In the genomic region with DNA sequence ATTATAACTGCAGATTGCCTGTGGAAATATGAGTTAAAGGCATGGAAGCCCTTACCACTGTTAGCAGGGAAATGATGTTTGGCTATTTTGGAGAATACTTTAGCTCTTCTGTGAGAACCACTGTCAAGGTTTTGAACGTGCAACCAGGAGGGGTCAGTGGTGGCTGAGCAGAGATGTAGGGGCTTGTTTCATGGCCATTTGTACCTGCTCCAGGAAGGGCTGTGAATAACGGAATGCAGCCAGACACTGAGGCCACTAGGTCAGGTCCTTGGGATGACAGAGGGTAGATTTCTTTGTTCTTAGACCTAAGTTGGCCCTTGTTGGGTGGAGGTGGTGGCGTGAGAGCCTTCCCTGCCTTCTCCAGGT, we compare ENCODE assay signal across 2 cellular contexts.
TF ChIP-seq lines count a peak whose summit lies in the region.

No MANE protein-coding gene starts in this region.

TF ChIP-seq in A549, 52 proteins besides CTCF, POLR2A, EP300 and RAD21:
- TF ChIP-seq EHF (CRISPR knock-in tag; IDR thresholded peaks at IDR 0.05) (no peak), HMGXB4 (CRISPR knock-in tag; IDR thresholded peaks at IDR 0.05; ENCODE audit: borderline replicate concordance) (no peak), KDM5A (IDR thresholded peaks at IDR 0.05) (no peak), FOSL2 (IDR thresholded peaks at IDR 0.05) (no peak), FOSL2 (CRISPR knock-in tag; IDR thresholded peaks at IDR 0.05) (no peak)

TF ChIP-seq in K562, 482 proteins besides CTCF, POLR2A, EP300 and RAD21:
- TF ChIP-seq NCOA1 (IDR thresholded peaks at IDR 0.05; ENCODE audit: low read depth) (no peak), ZNF696 (CRISPR knock-in tag; conservative IDR thresholded peaks at IDR 0.05) (no peak), E2F8 (IDR thresholded peaks at IDR 0.05; ENCODE audit: low read depth, partially characterized antibody) (no peak), ZC3H11A (IDR thresholded peaks at IDR 0.05; ENCODE audit: low read depth, low read length) (no peak), FIP1L1 (IDR thresholded peaks at IDR 0.05; ENCODE audit: low read depth, low read length, poor library complexity, severe bottlenecking) (no peak), DPF2 (IDR thresholded peaks at IDR 0.05) (no peak)
- TF ChIP-seq, protein P1, sequence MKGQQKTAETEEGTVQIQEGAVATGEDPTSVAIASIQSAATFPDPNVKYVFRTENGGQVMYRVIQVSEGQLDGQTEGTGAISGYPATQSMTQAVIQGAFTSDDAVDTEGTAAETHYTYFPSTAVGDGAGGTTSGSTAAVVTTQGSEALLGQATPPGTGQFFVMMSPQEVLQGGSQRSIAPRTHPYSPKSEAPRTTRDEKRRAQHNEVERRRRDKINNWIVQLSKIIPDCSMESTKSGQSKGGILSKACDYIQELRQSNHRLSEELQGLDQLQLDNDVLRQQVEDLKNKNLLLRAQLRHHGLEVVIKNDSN (CRISPR knock-in tag; IDR thresholded peaks at IDR 0.05) = no peak
- TF ChIP-seq, protein P2, sequence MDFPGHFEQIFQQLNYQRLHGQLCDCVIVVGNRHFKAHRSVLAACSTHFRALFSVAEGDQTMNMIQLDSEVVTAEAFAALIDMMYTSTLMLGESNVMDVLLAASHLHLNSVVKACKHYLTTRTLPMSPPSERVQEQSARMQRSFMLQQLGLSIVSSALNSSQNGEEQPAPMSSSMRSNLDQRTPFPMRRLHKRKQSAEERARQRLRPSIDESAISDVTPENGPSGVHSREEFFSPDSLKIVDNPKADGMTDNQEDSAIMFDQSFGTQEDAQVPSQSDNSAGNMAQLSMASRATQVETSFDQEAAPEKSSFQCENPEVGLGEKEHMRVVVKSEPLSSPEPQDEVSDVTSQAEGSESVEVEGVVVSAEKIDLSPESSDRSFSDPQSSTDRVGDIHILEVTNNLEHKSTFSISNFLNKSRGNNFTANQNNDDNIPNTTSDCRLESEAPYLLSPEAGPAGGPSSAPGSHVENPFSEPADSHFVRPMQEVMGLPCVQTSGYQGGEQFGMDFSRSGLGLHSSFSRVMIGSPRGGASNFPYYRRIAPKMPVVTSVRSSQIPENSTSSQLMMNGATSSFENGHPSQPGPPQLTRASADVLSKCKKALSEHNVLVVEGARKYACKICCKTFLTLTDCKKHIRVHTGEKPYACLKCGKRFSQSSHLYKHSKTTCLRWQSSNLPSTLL (IDR thresholded peaks at IDR 0.05) = no peak
